In genomic region chr19:5561559-5561958, GRCh38 we compare ENCODE assay signal across 15 cellular contexts. TPM values are rescaled to one million over a fixed set of nuclear protein-coding genes. Genes with fewer than 3 reads are reported as not detected.
DNase-seq lines count a peak whose midpoint lies in the region; TF ChIP-seq lines count a peak whose summit lies in the region.
"Had no signal": no experiment of that assay in that cellular context is flagged by ENCODE, and none has a peak within 500 bp of the region (broad histone marks: within the 10 kb centered on the region; RNA-seq: fewer than 3 reads in every experiment).

No MANE protein-coding gene starts in this region.

- peaks cover 20% of the 10 kb centered on the region for H3K4me1 Mint-ChIP-seq in osteocyte (ENCODE audit: unreplicated experiment)
- H3K4me1 Mint-ChIP-seq in activated CD4-positive, alpha-beta memory T cell treated with anti-CD3 and anti-CD28 coated beads, Interleukin-2, amount 10 ng/mL, durations not matched to agents 7 days and 5 days = no peaks in the 10 kb centered on the region

- no peaks in the 10 kb centered on the region for H3K4me1 ChIP-seq in DOHH2 (ENCODE audit: control insufficient read depth, low read length)
- no peaks in the 10 kb centered on the region for H3K4me1 ChIP-seq in Karpas-422 (ENCODE audit: low read length)
- no peaks in the 10 kb centered on the region for H3K4me1 ChIP-seq in Peyer's patch
- H3K4me1 ChIP-seq: HAP-1, stomach had no signal

- no peak overlapping the region for H3K4me2 ChIP-seq in DOHH2 (ENCODE audit: low read length)
- H3K4me2 ChIP-seq in Karpas-422 (ENCODE audit: low read depth, low read length, poor library complexity, severe bottlenecking) = no peak overlapping the region

- H3K27me3 Mint-ChIP-seq in osteocyte (ENCODE audit: unreplicated experiment) = no peaks in the 10 kb centered on the region
- H3K27me3 Mint-ChIP-seq in activated CD4-positive, alpha-beta memory T cell treated with anti-CD3 and anti-CD28 coated beads, Interleukin-2, amount 10 ng/mL, durations not matched to agents 7 days and 5 days = no peaks in the 10 kb centered on the region

- TF ChIP-seq CTCF in DOHH2 (IDR thresholded peaks at IDR 0.05; ENCODE audit: low read depth, low read length, poor library complexity, severe bottlenecking) (peak; percentile 70), choroid plexus epithelial cell (conservative IDR thresholded peaks at IDR 0.05; ENCODE audit: low read depth, low read length) (peak; percentile 61), osteocyte (IDR thresholded peaks at IDR 0.05) (peak; percentile 60), Peyer's patch (IDR thresholded peaks at IDR 0.05) (peak in 3 of 6 experiments; percentile 15 to 36 (median 33))

- H3K79me2 ChIP-seq in DOHH2 (ENCODE audit: control insufficient read depth, low read length) (no peaks in the 10 kb centered on the region), Karpas-422 (ENCODE audit: low read length) (no peaks in the 10 kb centered on the region)

- H3K36me3 ChIP-seq in DOHH2 (ENCODE audit: control insufficient read depth, low read length) (no peaks in the 10 kb centered on the region), Karpas-422 (ENCODE audit: insufficient read depth, low read length) (no peaks in the 10 kb centered on the region), Peyer's patch (no peaks in the 10 kb centered on the region)
- H3K36me3 ChIP-seq: HAP-1, stomach had no signal

- H3K9ac ChIP-seq in Karpas-422 (ENCODE audit: low read length) = no peak overlapping the region

- H2AFZ ChIP-seq in Karpas-422 (ENCODE audit: low read length) = no peak overlapping the region

- H3K27me3 ChIP-seq in DOHH2 (ENCODE audit: control insufficient read depth, low read length) = no peaks in the 10 kb centered on the region
- H3K27me3 ChIP-seq in Karpas-422 (ENCODE audit: low read length) = no peaks in the 10 kb centered on the region
- no peaks in the 10 kb centered on the region for H3K27me3 ChIP-seq in Peyer's patch

- no peaks in the 10 kb centered on the region for H4K20me1 ChIP-seq in DOHH2 (ENCODE audit: control insufficient read depth, insufficient read depth, low read depth, low read length)
- no peaks in the 10 kb centered on the region for H4K20me1 ChIP-seq in Karpas-422 (ENCODE audit: insufficient read depth, low read depth, low read length)

- POLR2A ChIA-PET in activated CD4-positive, alpha-beta memory T cell treated with anti-CD3 and anti-CD28 coated beads, Interleukin-2, amount 10 ng/mL, durations not matched to agents 7 days and 5 days (lab: Charles Lee) = no interaction called here

- H3K9me2 ChIP-seq in DOHH2 (replicated peaks; ENCODE audit: control insufficient read depth, low read length) = no peaks in the 10 kb centered on the region
- H3K9me2 ChIP-seq in Karpas-422 (replicated peaks; ENCODE audit: insufficient read depth, low read length) = no peaks in the 10 kb centered on the region

- TF ChIP-seq POLR2A in Peyer's patch (IDR thresholded peaks at IDR 0.05) = no peak

- H3K27ac ChIP-seq in DOHH2 (ENCODE audit: low read depth, low read length) (no peak overlapping the region), Karpas-422 (ENCODE audit: low read length) (no peak overlapping the region), Peyer's patch (no peak overlapping the region)
- H3K27ac ChIP-seq: stomach had no signal

- DNase-seq in Karpas-422 = peak; percentile 59
- DNase-seq in choroid plexus epithelial cell (ENCODE audit: low read depth) = no peak
- no peak for DNase-seq in osteocyte (ENCODE audit: extremely low spot score, unreplicated experiment)
- DNase-seq in activated CD4-positive, alpha-beta memory T cell treated with anti-CD3 and anti-CD28 coated beads, Interleukin-2, amount 10 ng/mL, durations not matched to agents 7 days and 5 days = no peak
- DNase-seq in Peyer's patch = no peak
- DNase-seq in COLO829 (ENCODE audit: low spot score) = no peak
- DNase-seq in occipital lobe (lab: John Stamatoyannopoulos, UW) = no peak
- DNase-seq: amygdala; erythroblast; kidney; NCI-H1092; stimulated activated CD4-positive, alpha-beta T cell treated with anti-CD3 and anti-CD28 coated beads, Interleukin-1b, Interleukin-23, amount 100 ng/mL, for 48 hours; stomach had no signal

- H3K4me3 ChIP-seq in DOHH2 (ENCODE audit: low read length) (no peak overlapping the region), Karpas-422 (ENCODE audit: low read length) (no peak overlapping the region), choroid plexus epithelial cell (ENCODE audit: low read depth, low read length) (no peak overlapping the region), Peyer's patch (no peak overlapping the region)
- H3K4me3 ChIP-seq: HAP-1, stomach had no signal

- CTCF ChIA-PET in activated CD4-positive, alpha-beta memory T cell treated with anti-CD3 and anti-CD28 coated beads, Interleukin-2, amount 10 ng/mL, durations not matched to agents 7 days and 5 days (lab: Charles Lee) = interaction anchor here (0.7 kb wide), 1 partner anchor 13 kb away, joined by 3 read pairs; no protein-coding TSS in a partner anchor

- H3K36me3 Mint-ChIP-seq in osteocyte (ENCODE audit: unreplicated experiment) = peaks cover 11% of the 10 kb centered on the region
- no peaks in the 10 kb centered on the region for H3K36me3 Mint-ChIP-seq in activated CD4-positive, alpha-beta memory T cell treated with anti-CD3 and anti-CD28 coated beads, Interleukin-2, amount 10 ng/mL, durations not matched to agents 7 days and 5 days (ENCODE audit: low read depth)

- H3K27ac Mint-ChIP-seq in osteocyte (ENCODE audit: unreplicated experiment) = no peak overlapping the region
- no peak overlapping the region for H3K27ac Mint-ChIP-seq in activated CD4-positive, alpha-beta memory T cell treated with anti-CD3 and anti-CD28 coated beads, Interleukin-2, amount 10 ng/mL, durations not matched to agents 7 days and 5 days

- no peaks in the 10 kb centered on the region for H3F3A ChIP-seq in DOHH2 (ENCODE audit: control insufficient read depth, insufficient read depth)

- peaks cover 9% of the 10 kb centered on the region; the same call in 1 of the 2 replicates for H3K9me3 ChIP-seq in DOHH2 (ENCODE audit: control insufficient read depth, insufficient read depth, low read length)
- peaks cover 6% of the 10 kb centered on the region for H3K9me3 ChIP-seq in Karpas-422 (ENCODE audit: low read length)
- peaks cover 0 to 8% (median 4%) of the 10 kb centered on the region in 4 donors for H3K9me3 ChIP-seq in Peyer's patch

- H3K9me3 Mint-ChIP-seq in osteocyte (ENCODE audit: unreplicated experiment) = no peaks in the 10 kb centered on the region
- H3K9me3 Mint-ChIP-seq in activated CD4-positive, alpha-beta memory T cell treated with anti-CD3 and anti-CD28 coated beads, Interleukin-2, amount 10 ng/mL, durations not matched to agents 7 days and 5 days = peaks cover 13% of the 10 kb centered on the region

- no peak overlapping the region for H3K4me3 Mint-ChIP-seq in osteocyte (ENCODE audit: unreplicated experiment)
- H3K4me3 Mint-ChIP-seq in activated CD4-positive, alpha-beta memory T cell treated with anti-CD3 and anti-CD28 coated beads, Interleukin-2, amount 10 ng/mL, durations not matched to agents 7 days and 5 days = no peak overlapping the region

RNA-seq across cellular contexts. Expression of gene TINCR, which starts 6.2 kb away (rescaled TPM):
- 0.04 TPM in 1 of 2 replicates, not detected in the other for total RNA-seq in Karpas-422 (2014; rRNA removed; shearing (Covaris generic); ENCODE audit: low replicate concordance)
- 13.5 and 16.4 TPM in 2 replicates for total RNA-seq in osteocyte
- total RNA-seq in activated CD4-positive, alpha-beta memory T cell treated with anti-CD3 and anti-CD28 coated beads, Interleukin-2, amount 10 ng/mL, durations not matched to agents 7 days and 5 days = under 1 TPM; 0.38 to 0.53 TPM
- total RNA-seq in Peyer's patch = 1 to 10 TPM in 2 of 4 donors, under 1 TPM in 1, not detected in 1; 0.67 to 2.6 (median 1.2) TPM
- 0.31 TPM for total RNA-seq in occipital lobe
